In the genomic region with DNA sequence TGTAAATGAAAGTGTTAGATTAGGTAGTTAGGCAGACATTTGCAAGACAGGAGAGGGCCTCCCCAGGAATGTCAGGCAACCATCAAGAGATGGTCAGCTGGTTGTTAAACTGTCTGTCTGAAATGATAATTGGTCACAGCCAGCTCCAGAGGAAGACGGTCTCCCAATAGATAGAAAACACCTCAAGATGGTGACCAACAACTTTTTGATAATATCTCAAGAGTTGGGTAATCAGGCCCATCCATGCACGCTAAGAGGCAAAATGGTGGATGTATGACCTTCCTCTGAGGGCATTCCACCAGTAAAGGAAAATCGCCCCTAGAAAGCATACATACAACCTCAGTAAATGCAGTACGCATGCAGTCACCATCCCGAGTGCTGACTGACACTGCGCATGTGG, we compare ENCODE assay signal across 36 cellular contexts.
DNase-seq lines count a peak whose midpoint lies in the region; ATAC-seq, FAIRE-seq and TF ChIP-seq lines count a peak whose summit lies in the region.
"Had no signal": no experiment of that assay in that cellular context is flagged by ENCODE, and none has a peak within 500 bp of the region (broad histone marks: within the 10 kb centered on the region; RNA-seq: fewer than 3 reads in every experiment).

No MANE protein-coding gene starts in this region.

- no peaks in the 10 kb centered on the region for H3K27me3 ChIP-seq in GM23338 (ENCODE audit: insufficient read depth)
- no peaks in the 10 kb centered on the region for H3K27me3 ChIP-seq in MM.1S (replicated peaks; ENCODE audit: insufficient read depth, low read length)
- H3K27me3 ChIP-seq in K562 (ENCODE audit: control insufficient read depth in 2 of 2, insufficient read depth in 2 of 2, low read length in 2 of 2) = no peaks in the 10 kb centered on the region
- H3K27me3 ChIP-seq in esophagus muscularis mucosa = no peaks in the 10 kb centered on the region
- H3K27me3 ChIP-seq: BE2C; BLaER1; BLaER1 treated with 17β-estradiol and CSF1 and Interleukin-3, amounts not matched to agents 10 nM and 100 nM had no signal

- peaks cover 33% of the 10 kb centered on the region for H3K36me3 Mint-ChIP-seq in GM23338 (ENCODE audit: low read depth)
- H3K36me3 Mint-ChIP-seq: CD14-positive monocyte; CD4-positive, alpha-beta memory T cell; CD4-positive, CD25-positive, alpha-beta regulatory T cell; CD8-positive, alpha-beta memory T cell; CD8-positive, alpha-beta T cell had no signal

- H3K9ac ChIP-seq in MM.1S (ENCODE audit: low read length) (no peak overlapping the region), K562 (ENCODE audit: insufficient read depth in 1 of 2, low read depth in 2 of 2, low read length in 2 of 2) (no peak overlapping the region)
- H3K9ac ChIP-seq: BLaER1; BLaER1 treated with 17β-estradiol and CSF1 and Interleukin-3, amounts not matched to agents 10 nM and 100 nM had no signal

- H3K27me3 Mint-ChIP-seq in GM23338 (ENCODE audit: insufficient read depth, low read depth, poor library complexity) = no peaks in the 10 kb centered on the region

- H3K9me3 Mint-ChIP-seq in GM23338 = peaks cover 49% of the 10 kb centered on the region
- H3K9me3 Mint-ChIP-seq: CD4-positive, alpha-beta T cell; CD8-positive, alpha-beta memory T cell had no signal

- BruUV-seq in K562 (replicated peaks; lab: Mats Ljungman, UMichigan) = no TSS peak

- no peaks in the 10 kb centered on the region for H3K79me2 ChIP-seq in GM23338 (replicated peaks; ENCODE audit: insufficient read depth)
- H3K79me2 ChIP-seq in MM.1S (ENCODE audit: low read length) = no peaks in the 10 kb centered on the region
- no peaks in the 10 kb centered on the region for H3K79me2 ChIP-seq in K562 (ENCODE audit: control insufficient read depth, insufficient read depth, low read length)

- H3F3A ChIP-seq in GM23338 (replicated peaks; ENCODE audit: low read depth) = no peaks in the 10 kb centered on the region
- H3F3A ChIP-seq in MM.1S (ENCODE audit: insufficient read depth, low read length) = no peaks in the 10 kb centered on the region

- no peak overlapping the region for H3K27ac Mint-ChIP-seq in GM23338
- H3K27ac Mint-ChIP-seq: B cell; CD14-positive monocyte; CD4-positive, alpha-beta memory T cell; CD4-positive, alpha-beta T cell; CD4-positive, CD25-positive, alpha-beta regulatory T cell; CD8-positive, alpha-beta T cell had no signal

- H3K4me1 ChIP-seq in GM23338 (ENCODE audit: insufficient read depth) = no peaks in the 10 kb centered on the region
- no peaks in the 10 kb centered on the region for H3K4me1 ChIP-seq in MM.1S (ENCODE audit: low read length)
- peaks cover 0 to 6% of the 10 kb centered on the region in 2 experiments; a peak in 2 of 5 replicates for H3K4me1 ChIP-seq in K562 (replicated peaks in 1 of 2; ENCODE audit: control insufficient read depth in 2 of 2, insufficient read depth in 2 of 2, low read length in 2 of 2)
- H3K4me1 ChIP-seq in esophagus muscularis mucosa = peaks cover 0 to 4% (median 0%) of the 10 kb centered on the region in 4 donors
- H3K4me1 ChIP-seq: BLaER1; BLaER1 treated with 17β-estradiol and CSF1 and Interleukin-3, amounts not matched to agents 10 nM and 100 nM; Caco-2 had no signal

- TF ChIP-seq CTCF in GM23338 (conservative IDR thresholded peaks at IDR 0.05; ENCODE audit: low read depth in 2 of 2) (no peak), MM.1S (IDR thresholded peaks at IDR 0.05; ENCODE audit: low read length) (no peak), K562 (IDR thresholded peaks at IDR 0.05 in 2 of 3, conservative IDR thresholded peaks at IDR 0.05 in 1 of 3; ENCODE audit: insufficient read depth in 2 of 3, low read depth in 1 of 3, low read length in 3 of 3) (no peak), esophagus muscularis mucosa (IDR thresholded peaks at IDR 0.05) (no peak)

- H3K9me2 ChIP-seq in GM23338 (ENCODE audit: insufficient read depth) (peaks cover 9% of the 10 kb centered on the region; the same call in 1 of the 2 replicates), MM.1S (replicated peaks; ENCODE audit: insufficient read depth, low read length) (no peaks in the 10 kb centered on the region)

- H3K4me2 ChIP-seq in GM23338 (no peak overlapping the region), MM.1S (ENCODE audit: low read depth, low read length) (no peak overlapping the region), K562 (ENCODE audit: insufficient read depth, low read length) (no peak overlapping the region; the same call in 1 of the 2 replicates)
- H3K4me2 ChIP-seq: A549; BLaER1; BLaER1 treated with 17β-estradiol and CSF1 and Interleukin-3, amounts not matched to agents 10 nM and 100 nM had no signal

- H4K20me1 ChIP-seq in GM23338 (replicated peaks; ENCODE audit: insufficient read depth) (no peaks in the 10 kb centered on the region), MM.1S (ENCODE audit: insufficient read depth, low read length) (no peaks in the 10 kb centered on the region), K562 (replicated peaks; ENCODE audit: control insufficient read depth, insufficient read depth, low read length) (no peaks in the 10 kb centered on the region)
- H4K20me1 ChIP-seq: BLaER1; BLaER1 treated with 17β-estradiol and CSF1 and Interleukin-3, amounts not matched to agents 10 nM and 100 nM had no signal

- no peak for DNase-seq in GM23338 (ENCODE audit: low spot score)
- DNase-seq in MM.1S = peak; percentile 3
- peak in 1 of 4 experiments; percentile 9 for DNase-seq in K562 (ENCODE audit: extremely low read depth in 1 of 4, low spot score in 3 of 4)
- DNase-seq in esophagus muscularis mucosa (ENCODE audit: extremely low spot score) = peak; percentile 78
- DNase-seq in DMS79 treated with DMSO at 0.1 percent for 48 hours (lab: John Stamatoyannopoulos, UW) = no peak
- DNase-seq in OCI-M2 (lab: John Stamatoyannopoulos, UW; ENCODE audit: unreplicated experiment) = no peak
- DNase-seq in DMS114 treated with DMSO at 0.1 percent for 48 hours (lab: John Stamatoyannopoulos, UW; ENCODE audit: unreplicated experiment) = no peak
- DNase-seq in RCC 7860 (ENCODE audit: low spot score) = no peak
- DNase-seq: 8988T; ACHN; AML-193; BE2C; C1 segment of cervical spinal cord; Caco-2; Calu3; CD4-positive, alpha-beta memory T cell; CD4-positive, alpha-beta T cell; CD4-positive, CD25-positive, alpha-beta regulatory T cell; CD8-positive, alpha-beta memory T cell; CD8-positive, alpha-beta T cell; COR-L47; DMS 273 treated with DMSO at 0.1 percent for 48 hours; DMS153; DMS53; DMS79; DND-41; EL had no signal

- no peak overlapping the region for H3K27ac ChIP-seq in GM23338 (ENCODE audit: low read depth)
- H3K27ac ChIP-seq in MM.1S (ENCODE audit: low read length) = no peak overlapping the region
- H3K27ac ChIP-seq in K562 (ENCODE audit: extremely low read depth, low read depth, low read length) = no peak overlapping the region
- no peak overlapping the region for H3K27ac ChIP-seq in esophagus muscularis mucosa (replicated peaks in 1 of 4)
- H3K27ac ChIP-seq: 22Rv1; A549; BLaER1; BLaER1 treated with 17β-estradiol and CSF1 and Interleukin-3, amounts not matched to agents 10 nM and 100 nM; C4-2B had no signal

- H2AFZ ChIP-seq in GM23338 (0 out of 2 replicates have a peak overlapping the region, but pooled peaks have one; percentile 38), MM.1S (ENCODE audit: low read length) (no peak overlapping the region), K562 (ENCODE audit: low read depth, low read length) (peak overlapping the region; percentile 37)

- WGBS in K562 (ENCODE audit: insufficient coverage, low coverage, missing lambda C conversion rate) = 39% methylated on average over 6 of the region's 6 CpGs
- WGBS in esophagus muscularis mucosa = 89% methylated on average over 6 of the region's 6 CpGs

- no peak for TF ChIP-seq RAD21 in K562 (CRISPR knock-in tag; conservative IDR thresholded peaks at IDR 0.05 in 1 of 2, IDR thresholded peaks at IDR 0.05 in 1 of 2)

- FAIRE-seq in K562 (lab: Jason Lieb, UNC) (no peak), RCC 7860 (lab: Jason Lieb, UNC) (no peak)
- FAIRE-seq: A204.1, A549, D721Med had no signal

- no peaks in the 10 kb centered on the region for H3K9me3 ChIP-seq in MM.1S (replicated peaks; ENCODE audit: insufficient read depth, low read length)
- H3K9me3 ChIP-seq in K562 (replicated peaks; ENCODE audit: control insufficient read depth, insufficient read depth, low read depth, low read length) = peaks cover 14% of the 10 kb centered on the region; the same call in 1 of the 2 replicates
- peaks cover 0 to 6% (median 0%) of the 10 kb centered on the region in 4 donors for H3K9me3 ChIP-seq in esophagus muscularis mucosa
- H3K9me3 ChIP-seq: BE2C, Caco-2 had no signal

- H3K4me1 Mint-ChIP-seq in GM23338 = no peaks in the 10 kb centered on the region
- H3K4me1 Mint-ChIP-seq: B cell; CD14-positive monocyte; CD4-positive, CD25-positive, alpha-beta regulatory T cell; CD8-positive, alpha-beta memory T cell had no signal

- CTCF ChIA-PET in K562 (lab: Yijun Ruan, JAX; ENCODE audit: low intra/inter-chr PET ratio) = no interaction called here

- no peak overlapping the region for H3K4me3 Mint-ChIP-seq in GM23338
- H3K4me3 Mint-ChIP-seq: B cell; CD14-positive monocyte; CD4-positive, alpha-beta memory T cell; CD4-positive, alpha-beta T cell; CD4-positive, CD25-positive, alpha-beta regulatory T cell; CD8-positive, alpha-beta memory T cell; CD8-positive, alpha-beta T cell had no signal

- in situ Hi-C loops in K562 (cut with MboI) = no loop called here

- ATAC-seq in GM23338 (no peak), K562 (no peak)
- ATAC-seq: A549; CD8-positive, alpha-beta T cell had no signal

- POLR2A ChIA-PET in K562 (lab: Yijun Ruan, JAX) = no interaction called here

- TF ChIP-seq POLR2A in K562 (conservative IDR thresholded peaks at IDR 0.05) = no peak
- no peak for TF ChIP-seq POLR2A in esophagus muscularis mucosa (IDR thresholded peaks at IDR 0.05; ENCODE audit: low read depth)

- no peaks in the 10 kb centered on the region; the same call in 1 of the 2 replicates for H3K36me3 ChIP-seq in GM23338 (ENCODE audit: insufficient read depth)
- no peaks in the 10 kb centered on the region for H3K36me3 ChIP-seq in MM.1S (replicated peaks; ENCODE audit: insufficient read depth, low read length)
- no peaks in the 10 kb centered on the region for H3K36me3 ChIP-seq in K562 (ENCODE audit: control insufficient read depth, insufficient read depth, low read length)
- H3K36me3 ChIP-seq in esophagus muscularis mucosa = no peaks in the 10 kb centered on the region
- H3K36me3 ChIP-seq: BE2C; BLaER1; BLaER1 treated with 17β-estradiol and CSF1 and Interleukin-3, amounts not matched to agents 10 nM and 100 nM had no signal

- no peak overlapping the region for H3K4me3 ChIP-seq in GM23338
- H3K4me3 ChIP-seq in MM.1S (ENCODE audit: low read length) = no peak overlapping the region
- no peak overlapping the region for H3K4me3 ChIP-seq in K562
- no peak overlapping the region for H3K4me3 ChIP-seq in esophagus muscularis mucosa
- H3K4me3 ChIP-seq: A549; BLaER1; BLaER1 treated with 17β-estradiol and CSF1 and Interleukin-3, amounts not matched to agents 10 nM and 100 nM had no signal

- TF ChIP-seq EP300 in K562 (IDR thresholded peaks at IDR 0.05; ENCODE audit: low read length) (no peak), esophagus muscularis mucosa (IDR thresholded peaks at IDR 0.05) (no peak)

- no peaks in the 10 kb centered on the region for H3K9me1 ChIP-seq in K562 (ENCODE audit: control insufficient read depth, insufficient read depth, low read length)

- intact Hi-C loops in K562 (cut with micrococcal nuclease) (no loop called here), esophagus muscularis mucosa (cut with DNase I) (no loop called here)

TF ChIP-seq in K562, 482 proteins besides CTCF, POLR2A, EP300 and RAD21 (continues in another document):
- no peak for TF ChIP-seq RCOR1 (IDR thresholded peaks at IDR 0.05; ENCODE audit: borderline replicate concordance in 1 of 2, low read depth in 2 of 2, low read length in 2 of 2)

Comparison
In these comparisons a context has a peak if more than half of its experiments do, and no peak if none do; other contexts are left out.
1. DNase-seq: peak in MM.1S (single experiment) and esophagus muscularis mucosa (single experiment); none in GM23338 (single experiment), DMS79 treated with DMSO at 0.1 percent for 48 hours (single experiment), OCI-M2 (single experiment), DMS114 treated with DMSO at 0.1 percent for 48 hours (single experiment) and RCC 7860 (single experiment).